In the genomic region with DNA sequence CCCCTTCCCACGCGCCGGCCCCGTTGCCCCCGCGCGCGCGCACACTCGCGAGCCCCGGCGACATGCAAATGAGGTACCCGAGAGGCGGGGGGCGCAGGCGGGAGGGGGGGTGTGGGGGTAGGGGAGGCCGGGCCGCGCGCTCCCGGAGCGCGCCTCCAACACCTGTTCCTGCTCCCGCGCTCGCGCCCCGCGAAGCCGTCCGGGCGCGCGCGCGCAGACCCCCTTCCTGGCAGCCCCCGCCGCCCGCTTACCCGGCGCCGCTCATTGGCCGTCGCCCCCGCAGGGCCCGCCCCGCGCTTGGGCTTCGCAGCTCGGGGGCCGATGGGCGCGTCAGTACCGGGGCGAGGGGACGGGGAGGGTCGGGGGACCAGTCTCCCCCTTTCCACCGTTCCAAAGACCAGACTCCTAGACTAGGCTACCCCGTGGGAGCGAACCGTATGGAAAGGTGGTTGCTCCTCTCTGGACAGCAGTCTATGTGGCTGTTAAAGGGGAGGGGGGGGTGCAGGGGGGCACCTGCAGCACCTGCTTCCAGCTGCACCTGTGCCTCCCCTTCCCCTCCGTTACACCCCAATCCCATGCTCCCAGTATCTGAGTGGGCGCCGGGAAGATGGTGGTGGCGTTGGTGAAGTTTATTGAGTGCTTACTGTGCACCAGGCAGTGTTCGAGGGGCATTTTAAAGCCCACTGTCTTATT, we compare ENCODE assay signal across 1 cellular context.
TF ChIP-seq lines count a peak whose summit lies in the region.

No MANE protein-coding gene starts in this region.

TF ChIP-seq in A549, 52 proteins besides CTCF, POLR2A, EP300 and RAD21:
- TF ChIP-seq, protein P1, sequence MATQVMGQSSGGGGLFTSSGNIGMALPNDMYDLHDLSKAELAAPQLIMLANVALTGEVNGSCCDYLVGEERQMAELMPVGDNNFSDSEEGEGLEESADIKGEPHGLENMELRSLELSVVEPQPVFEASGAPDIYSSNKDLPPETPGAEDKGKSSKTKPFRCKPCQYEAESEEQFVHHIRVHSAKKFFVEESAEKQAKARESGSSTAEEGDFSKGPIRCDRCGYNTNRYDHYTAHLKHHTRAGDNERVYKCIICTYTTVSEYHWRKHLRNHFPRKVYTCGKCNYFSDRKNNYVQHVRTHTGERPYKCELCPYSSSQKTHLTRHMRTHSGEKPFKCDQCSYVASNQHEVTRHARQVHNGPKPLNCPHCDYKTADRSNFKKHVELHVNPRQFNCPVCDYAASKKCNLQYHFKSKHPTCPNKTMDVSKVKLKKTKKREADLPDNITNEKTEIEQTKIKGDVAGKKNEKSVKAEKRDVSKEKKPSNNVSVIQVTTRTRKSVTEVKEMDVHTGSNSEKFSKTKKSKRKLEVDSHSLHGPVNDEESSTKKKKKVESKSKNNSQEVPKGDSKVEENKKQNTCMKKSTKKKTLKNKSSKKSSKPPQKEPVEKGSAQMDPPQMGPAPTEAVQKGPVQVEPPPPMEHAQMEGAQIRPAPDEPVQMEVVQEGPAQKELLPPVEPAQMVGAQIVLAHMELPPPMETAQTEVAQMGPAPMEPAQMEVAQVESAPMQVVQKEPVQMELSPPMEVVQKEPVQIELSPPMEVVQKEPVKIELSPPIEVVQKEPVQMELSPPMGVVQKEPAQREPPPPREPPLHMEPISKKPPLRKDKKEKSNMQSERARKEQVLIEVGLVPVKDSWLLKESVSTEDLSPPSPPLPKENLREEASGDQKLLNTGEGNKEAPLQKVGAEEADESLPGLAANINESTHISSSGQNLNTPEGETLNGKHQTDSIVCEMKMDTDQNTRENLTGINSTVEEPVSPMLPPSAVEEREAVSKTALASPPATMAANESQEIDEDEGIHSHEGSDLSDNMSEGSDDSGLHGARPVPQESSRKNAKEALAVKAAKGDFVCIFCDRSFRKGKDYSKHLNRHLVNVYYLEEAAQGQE (IDR thresholded peaks at IDR 0.05): peak; percentile 45; the same call in 1 of the 2 replicates
- peak in 1 of 2 experiments; percentile 14; a peak in 4 of 5 replicates for TF ChIP-seq JUN (IDR thresholded peaks at IDR 0.05)
- TF ChIP-seq, protein P2, sequence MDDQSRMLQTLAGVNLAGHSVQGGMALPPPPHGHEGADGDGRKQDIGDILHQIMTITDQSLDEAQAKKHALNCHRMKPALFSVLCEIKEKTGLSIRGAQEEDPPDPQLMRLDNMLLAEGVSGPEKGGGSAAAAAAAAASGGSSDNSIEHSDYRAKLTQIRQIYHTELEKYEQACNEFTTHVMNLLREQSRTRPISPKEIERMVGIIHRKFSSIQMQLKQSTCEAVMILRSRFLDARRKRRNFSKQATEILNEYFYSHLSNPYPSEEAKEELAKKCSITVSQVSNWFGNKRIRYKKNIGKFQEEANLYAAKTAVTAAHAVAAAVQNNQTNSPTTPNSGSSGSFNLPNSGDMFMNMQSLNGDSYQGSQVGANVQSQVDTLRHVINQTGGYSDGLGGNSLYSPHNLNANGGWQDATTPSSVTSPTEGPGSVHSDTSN (IDR thresholded peaks at IDR 0.05): no peak
- TF ChIP-seq FOSB (CRISPR knock-in tag; IDR thresholded peaks at IDR 0.05): no peak
- TF ChIP-seq HOXB5 (CRISPR knock-in tag; IDR thresholded peaks at IDR 0.05): no peak
- TF ChIP-seq, protein P3, sequence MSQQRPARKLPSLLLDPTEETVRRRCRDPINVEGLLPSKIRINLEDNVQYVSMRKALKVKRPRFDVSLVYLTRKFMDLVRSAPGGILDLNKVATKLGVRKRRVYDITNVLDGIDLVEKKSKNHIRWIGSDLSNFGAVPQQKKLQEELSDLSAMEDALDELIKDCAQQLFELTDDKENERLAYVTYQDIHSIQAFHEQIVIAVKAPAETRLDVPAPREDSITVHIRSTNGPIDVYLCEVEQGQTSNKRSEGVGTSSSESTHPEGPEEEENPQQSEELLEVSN (IDR thresholded peaks at IDR 0.05; ENCODE audit: borderline replicate concordance, low read depth): peak; percentile 11; the same call in 1 of the 2 replicates
